In the genomic region with DNA sequence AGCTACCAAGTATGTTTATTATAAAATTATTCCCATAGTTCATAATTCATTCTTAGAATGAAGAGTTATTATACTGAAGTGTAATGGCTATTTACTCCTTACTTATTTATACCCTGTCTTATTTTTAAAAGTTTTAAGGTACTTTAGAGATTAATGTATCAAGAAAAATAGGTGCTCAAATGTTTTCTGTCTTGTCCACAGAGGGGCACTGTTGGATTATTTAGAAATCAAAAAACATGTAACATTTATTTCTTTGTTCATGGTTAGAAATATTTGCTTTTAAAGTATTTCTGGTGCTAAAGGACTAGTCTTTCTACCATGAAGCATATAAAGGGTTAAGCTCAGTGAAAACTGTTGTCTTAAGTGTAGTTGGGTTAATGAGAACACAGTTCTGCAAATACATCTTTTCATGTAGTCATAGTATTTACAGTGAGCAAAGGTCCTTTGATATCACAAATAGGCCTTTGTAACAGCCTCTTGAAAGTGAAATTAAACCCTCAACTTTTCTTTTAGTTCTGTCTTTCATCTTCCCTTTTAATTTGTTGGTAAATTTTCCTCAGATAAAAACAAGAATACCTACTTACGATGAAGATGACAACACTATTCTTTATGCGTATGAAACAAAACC, we compare ENCODE assay signal across 10 cellular contexts. TPM values are rescaled to one million over a fixed set of nuclear protein-coding genes. Genes with fewer than 3 reads are reported as not detected.
DNase-seq lines count a peak whose midpoint lies in the region; ATAC-seq and TF ChIP-seq lines count a peak whose summit lies in the region.
"Had no signal": no experiment of that assay in that cellular context is flagged by ENCODE, and none has a peak within 500 bp of the region (broad histone marks: within the 10 kb centered on the region; RNA-seq: fewer than 3 reads in every experiment).

No MANE protein-coding gene starts in this region.

- H3K9me3 ChIP-seq in endodermal cell (ENCODE audit: control insufficient read depth, low read length), result no peaks in the 10 kb centered on the region
- no peaks in the 10 kb centered on the region for H3K9me3 ChIP-seq in neural progenitor cell (ENCODE audit: low read depth)

- ATAC-seq in HG03139 (IDR thresholded peaks at IDR 0.05; ENCODE audit: unreplicated experiment), result no peak
- no peak for ATAC-seq in HG02981 (IDR thresholded peaks at IDR 0.05; ENCODE audit: unreplicated experiment)

- H3K4me3 Mint-ChIP-seq in endodermal cell (no peak overlapping the region), neural progenitor cell (no peak overlapping the region)
- H3K4me3 Mint-ChIP-seq: central memory CD8-positive, alpha-beta T cell; stimulated activated naive CD8-positive, alpha-beta T cell treated with anti-CD3 and anti-CD28 coated beads, Interleukin-15, Interleukin-2, amounts not matched to agents 100 ng/mL and 50 ng/mL, for 24 hours had no signal

- no peaks in the 10 kb centered on the region for H3K36me3 ChIP-seq in endodermal cell (ENCODE audit: control insufficient read depth, insufficient read depth, low read length)
- no peaks in the 10 kb centered on the region for H3K36me3 ChIP-seq in neural progenitor cell

- WGBS in endodermal cell (ENCODE audit: insufficient coverage in 1 of 2, insufficient read length in 1 of 2), 2 experiments, result no CpG with 5 or more reads among the region's 2 CpGs

- H3K4me1 ChIP-seq in endodermal cell (ENCODE audit: control insufficient read depth, insufficient read depth, low read length) (no peaks in the 10 kb centered on the region), neural progenitor cell (peaks cover 11% of the 10 kb centered on the region)

- H3K27me3 Mint-ChIP-seq in endodermal cell (ENCODE audit: insufficient read depth) (peaks cover 37% of the 10 kb centered on the region), neural progenitor cell (ENCODE audit: insufficient read depth, low read depth) (peaks cover 2% of the 10 kb centered on the region)
- H3K27me3 Mint-ChIP-seq: central memory CD8-positive, alpha-beta T cell; stimulated activated naive CD8-positive, alpha-beta T cell treated with anti-CD3 and anti-CD28 coated beads, Interleukin-15, Interleukin-2, amounts not matched to agents 100 ng/mL and 50 ng/mL, for 24 hours had no signal

- H3F3A ChIP-seq in neural progenitor cell (ENCODE audit: low read depth), result no peaks in the 10 kb centered on the region

- no peaks in the 10 kb centered on the region for H3K9me3 Mint-ChIP-seq in endodermal cell
- no peaks in the 10 kb centered on the region for H3K9me3 Mint-ChIP-seq in neural progenitor cell
- H3K9me3 Mint-ChIP-seq: central memory CD8-positive, alpha-beta T cell; stimulated activated naive CD8-positive, alpha-beta T cell treated with anti-CD3 and anti-CD28 coated beads, Interleukin-15, Interleukin-2, amounts not matched to agents 100 ng/mL and 50 ng/mL, for 24 hours had no signal

- H3K4me1 Mint-ChIP-seq in endodermal cell, result peaks cover 6% of the 10 kb centered on the region
- peaks cover 15% of the 10 kb centered on the region for H3K4me1 Mint-ChIP-seq in neural progenitor cell
- H3K4me1 Mint-ChIP-seq: central memory CD8-positive, alpha-beta T cell had no signal

- H3K79me2 ChIP-seq in neural progenitor cell (ENCODE audit: low read depth), result no peaks in the 10 kb centered on the region

- H3K36me3 Mint-ChIP-seq in endodermal cell (ENCODE audit: low read depth), result no peaks in the 10 kb centered on the region
- no peaks in the 10 kb centered on the region for H3K36me3 Mint-ChIP-seq in neural progenitor cell

- H3K4me3 ChIP-seq in endodermal cell (ENCODE audit: low read length), result no peak overlapping the region
- no peak overlapping the region for H3K4me3 ChIP-seq in neural progenitor cell

- H3K9ac ChIP-seq in endodermal cell (ENCODE audit: extremely low read depth, low read length, poor library complexity, severe bottlenecking) (no peak overlapping the region), neural progenitor cell (no peak overlapping the region)

- H3K27me3 ChIP-seq in endodermal cell (ENCODE audit: control insufficient read depth, insufficient read depth, low read length, poor library complexity, severe bottlenecking) (peaks cover 22% of the 10 kb centered on the region), neural progenitor cell (peaks cover under 1% of the 10 kb centered on the region)

- no peak overlapping the region for H3K27ac ChIP-seq in endodermal cell (ENCODE audit: low read depth, low read length)
- H3K27ac ChIP-seq in neural progenitor cell, result no peak overlapping the region

- no peak overlapping the region for H3K4me2 ChIP-seq in neural progenitor cell

- TF ChIP-seq CTCF in endodermal cell (conservative IDR thresholded peaks at IDR 0.05) (peak; percentile 76), neural progenitor cell (IDR thresholded peaks at IDR 0.05) (peak; percentile 53)

- no peak overlapping the region for H3K27ac Mint-ChIP-seq in endodermal cell
- no peak overlapping the region for H3K27ac Mint-ChIP-seq in neural progenitor cell
- H3K27ac Mint-ChIP-seq: stimulated activated naive CD8-positive, alpha-beta T cell treated with anti-CD3 and anti-CD28 coated beads, Interleukin-15, Interleukin-2, amounts not matched to agents 100 ng/mL and 50 ng/mL, for 24 hours had no signal

- H4K20me1 ChIP-seq in neural progenitor cell (ENCODE audit: low read depth), result no peaks in the 10 kb centered on the region

- DNase-seq in GM03348 (ENCODE audit: low spot score), result peak; percentile 4
- DNase-seq in NCI-H69 (lab: John Stamatoyannopoulos, UW), result peak; percentile 3
- no peak for DNase-seq in endodermal cell
- DNase-seq in neural progenitor cell (ENCODE audit: low spot score), result no peak
- no peak for DNase-seq in ecto neural progenitor cell (ENCODE audit: low spot score)
- no peak for DNase-seq in COLO668 (lab: John Stamatoyannopoulos, UW; ENCODE audit: unreplicated experiment)

- H2AFZ ChIP-seq in neural progenitor cell (replicated peaks), result no peak overlapping the region

RNA-seq across cellular contexts. Expression of a gene that starts 7.7 kb away (rescaled TPM):
- total RNA-seq in endodermal cell, result 1 to 10 TPM in 1 of 2 donors, under 1 TPM in 1; 0.59 to 2.2 TPM
- 21.2 TPM for polyA plus RNA-seq in endodermal cell (2013, experiment 1 of 2)
- polyA plus RNA-seq in endodermal cell (2013, experiment 2 of 2), result 19.5 TPM
- 5.0 and 9.7 TPM in 2 replicates for total RNA-seq in neural progenitor cell (ENCODE audit: low replicate concordance)

Comparison
In these comparisons a context has a peak if more than half of its experiments do, and no peak if none do; other contexts are left out.
1. DNase-seq: peak in GM03348 (single experiment) and NCI-H69 (single experiment); none in endodermal cell (single experiment), neural progenitor cell (single experiment), ecto neural progenitor cell (single experiment) and COLO668 (single experiment).